Comparison of ENCODE assay signal across 6 cellular contexts in genomic region chr13:51111174-51111573, GRCh38. TPM values are rescaled to one million over a fixed set of nuclear protein-coding genes. Genes with fewer than 3 reads are reported as not detected.
"Had no signal": no experiment of that assay in that cellular context is flagged by ENCODE, and none has a peak within 500 bp of the region (broad histone marks: within the 10 kb centered on the region; RNA-seq: fewer than 3 reads in every experiment).

C13orf42 (minus strand) TSS chr13:51111274; CDS start chr13:51111209, 65 bp downstream.

- H3K4me2 ChIP-seq: GM23338 had no signal

- H2AFZ ChIP-seq: GM23338 had no signal

- H3K4me3 ChIP-seq: GM23338, HAP-1 had no signal

- H3K4me1 ChIP-seq: HAP-1 had no signal

- H3K4me1 Mint-ChIP-seq: GM23338 had no signal

- DNase-seq: HFFc6, IMR-90 had no signal

- H3K36me3 ChIP-seq: HAP-1 had no signal

- H3K9me3 Mint-ChIP-seq: GM23338, HFFc6 had no signal

- H3K4me3 Mint-ChIP-seq: GM23338, HFFc6 had no signal

- ATAC-seq: GM23338, HCT116 had no signal

- H3K27ac Mint-ChIP-seq: GM23338, HFFc6 had no signal

- H3K9me3 ChIP-seq: HAP-1 had no signal

RNA-seq across cellular contexts. Expression of gene C13orf42, which starts in this region (rescaled TPM):
- total RNA-seq: HFFc6, HT-29, IMR-90 had no signal
- polyA plus RNA-seq: IMR-90 had no signal
